Comparison of ENCODE assay signal across 8 cellular contexts in the genomic region with DNA sequence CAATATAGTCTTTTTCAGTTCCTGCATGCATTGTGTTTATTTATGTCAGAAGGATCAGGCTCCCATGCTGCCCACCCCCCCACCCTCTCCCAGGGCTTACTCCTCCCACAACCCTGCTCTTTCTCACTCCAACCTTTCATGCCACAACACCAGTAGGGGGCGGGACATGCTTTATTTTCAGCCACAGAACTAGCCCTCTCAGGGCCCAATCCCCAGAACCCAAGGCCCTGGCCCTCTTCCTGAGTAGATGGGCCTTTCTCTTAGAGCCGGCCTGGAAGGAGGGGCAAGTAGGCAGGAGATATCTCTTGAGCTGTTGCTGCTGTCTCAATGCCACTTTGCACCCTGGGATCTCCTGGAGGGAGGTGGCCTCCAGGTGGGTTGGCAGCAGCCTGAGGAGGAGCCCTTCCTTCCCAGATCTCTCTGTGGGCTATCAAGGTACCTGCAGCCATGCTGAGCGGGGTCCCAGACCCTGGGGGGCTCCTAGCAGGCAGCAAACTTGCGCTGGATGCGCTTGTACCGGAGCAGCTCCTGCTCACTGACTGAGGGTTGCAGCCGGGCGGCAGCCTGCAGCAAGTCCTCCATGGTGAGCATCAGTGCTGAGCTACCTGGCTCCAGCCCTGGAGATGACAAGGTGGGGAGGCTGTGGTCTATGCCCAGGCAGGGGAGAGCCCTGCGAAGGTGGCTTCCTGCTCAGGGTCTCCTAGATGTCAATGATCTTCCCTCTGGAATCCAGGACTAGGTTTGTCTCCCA. TPM values are rescaled to one million over a fixed set of nuclear protein-coding genes. Genes with fewer than 3 reads are reported as not detected.
A peak's percentile ranks its signal among the peaks of the same experiment; 100 is the strongest.
DNase-seq lines count a peak whose midpoint lies in the region; ATAC-seq and TF ChIP-seq lines count a peak whose summit lies in the region.

No MANE protein-coding gene starts in this region.

- DNase-seq in AG10803 (ENCODE audit: low read depth) (peak; percentile 30), OCI-M2 (lab: John Stamatoyannopoulos, UW; ENCODE audit: unreplicated experiment) (peak; percentile 35), choroid plexus epithelial cell (ENCODE audit: low read depth) (peak; percentile 66), stomach (no peak), hippocampal formation (lab: John Stamatoyannopoulos, UW) (no peak)
- DNase-seq in stimulated activated CD4-positive, alpha-beta T cell treated with anti-CD3 and anti-CD28 coated beads, Interleukin-4, amount 100 ng/mL, for 48 hours (ENCODE audit: low read depth in 2 of 2): peak; percentile 18 to 21

- intact Hi-C loops in stomach (cut with DNase I; ENCODE audit: low total_unique reads): no loop called here

- TF ChIP-seq CTCF in AG10803 (conservative IDR thresholded peaks at IDR 0.05; ENCODE audit: low read length): peak; percentile 27; the same call in 1 of the 2 replicates
- peak; percentile 12; the same call in 1 of the 2 replicates for TF ChIP-seq CTCF in GM12875 (IDR thresholded peaks at IDR 0.05; ENCODE audit: borderline replicate concordance, insufficient read depth, low read depth, low read length)
- peak; percentile 56 for TF ChIP-seq CTCF in choroid plexus epithelial cell (conservative IDR thresholded peaks at IDR 0.05; ENCODE audit: low read depth, low read length)
- TF ChIP-seq CTCF in stomach (IDR thresholded peaks at IDR 0.05): no peak

- H3K36me3 ChIP-seq in stomach: peaks cover 44 to 71% (median 67%) of the 10 kb centered on the region in 4 donors

- H3K27ac ChIP-seq in stomach: peak overlapping the region in 1 of 5 donors; percentile 46

- ATAC-seq in HG02884 (IDR thresholded peaks at IDR 0.05; ENCODE audit: unreplicated experiment): no peak

- H3K9me3 ChIP-seq in stomach: no peaks in the 10 kb centered on the region

- H3K4me3 ChIP-seq in AG10803 (ENCODE audit: low read length) (no peak overlapping the region), GM12875 (ENCODE audit: low read depth, low read length) (no peak overlapping the region), choroid plexus epithelial cell (ENCODE audit: low read depth, low read length) (no peak overlapping the region), stomach (no peak overlapping the region)

- no peaks in the 10 kb centered on the region for H3K27me3 ChIP-seq in stomach

- 65 to 84% (median 79%) methylated on average over 3 to 9 of the region's 9 CpGs for WGBS in stomach, 5 donors

- H3K4me1 ChIP-seq in stomach: peaks cover 11 to 42% (median 21%) of the 10 kb centered on the region in 4 donors

- no peak for TF ChIP-seq EP300 in stomach (IDR thresholded peaks at IDR 0.05)

- no peak for TF ChIP-seq POLR2A in stomach (IDR thresholded peaks at IDR 0.05)

RNA-seq across cellular contexts. Expression of a gene that starts 3.5 kb away (rescaled TPM):
- total RNA-seq in stomach: 10 to 100 TPM in 1 of 5 donors, 1 to 10 TPM in 1, under 1 TPM in 1, not detected in 2; 0.45 to 21.3 (median 1.8) TPM
- 100 to 1,000 TPM in 1 of 3 donors, 10 to 100 TPM in 2; 14.4 to 121 (median 73.2) TPM for polyA plus RNA-seq in stomach

RNA-seq across cellular contexts. Expression of a gene that starts 15.0 kb away (rescaled TPM):
- 100 to 1,000 TPM in 1 of 5 donors, 10 to 100 TPM in 2, 1 to 10 TPM in 2; 5.5 to 118 (median 23.9) TPM for total RNA-seq in stomach
- 10 to 100 TPM; 13.0 to 16.4 (median 15.1) TPM for polyA plus RNA-seq in stomach

RNA-seq across cellular contexts. Expression of a gene that starts 20.3 kb away (rescaled TPM):
- total RNA-seq in stomach: 100 to 1,000 TPM in 1 of 5 donors, 10 to 100 TPM in 4; 19.6 to 517 (median 40.6) TPM
- polyA plus RNA-seq in stomach: 10 to 100 TPM; 21.0 to 23.7 (median 21.5) TPM

RNA-seq across cellular contexts. Expression of a gene that starts 34.8 kb away (rescaled TPM):
- 10 to 100 TPM in 4 of 5 donors, 1 to 10 TPM in 1; 2.2 to 45.5 (median 30.3) TPM for total RNA-seq in stomach
- polyA plus RNA-seq in stomach: 10 to 100 TPM; 21.7 to 33.7 (median 25.8) TPM

RNA-seq across cellular contexts. Expression of a gene that starts 48.2 kb away (rescaled TPM):
- not detected for total RNA-seq in stomach
- polyA plus RNA-seq in stomach: not detected

Comparison
In these comparisons a context has a peak if more than half of its experiments do, and no peak if none do; other contexts are left out.
1. DNase-seq: peak in AG10803 (single experiment), OCI-M2 (single experiment), choroid plexus epithelial cell (single experiment) and stimulated activated CD4-positive, alpha-beta T cell treated with anti-CD3 and anti-CD28 coated beads, Interleukin-4, amount 100 ng/mL, for 48 hours (2 of 2); none in stomach (single experiment) and hippocampal formation (0 of 2).
2. CTCF ChIP-seq: peak in AG10803 (single experiment), GM12875 (single experiment) and choroid plexus epithelial cell (single experiment); none in stomach (0 of 7).